12 cellular contexts compared by ENCODE assay signal in the genomic region with DNA sequence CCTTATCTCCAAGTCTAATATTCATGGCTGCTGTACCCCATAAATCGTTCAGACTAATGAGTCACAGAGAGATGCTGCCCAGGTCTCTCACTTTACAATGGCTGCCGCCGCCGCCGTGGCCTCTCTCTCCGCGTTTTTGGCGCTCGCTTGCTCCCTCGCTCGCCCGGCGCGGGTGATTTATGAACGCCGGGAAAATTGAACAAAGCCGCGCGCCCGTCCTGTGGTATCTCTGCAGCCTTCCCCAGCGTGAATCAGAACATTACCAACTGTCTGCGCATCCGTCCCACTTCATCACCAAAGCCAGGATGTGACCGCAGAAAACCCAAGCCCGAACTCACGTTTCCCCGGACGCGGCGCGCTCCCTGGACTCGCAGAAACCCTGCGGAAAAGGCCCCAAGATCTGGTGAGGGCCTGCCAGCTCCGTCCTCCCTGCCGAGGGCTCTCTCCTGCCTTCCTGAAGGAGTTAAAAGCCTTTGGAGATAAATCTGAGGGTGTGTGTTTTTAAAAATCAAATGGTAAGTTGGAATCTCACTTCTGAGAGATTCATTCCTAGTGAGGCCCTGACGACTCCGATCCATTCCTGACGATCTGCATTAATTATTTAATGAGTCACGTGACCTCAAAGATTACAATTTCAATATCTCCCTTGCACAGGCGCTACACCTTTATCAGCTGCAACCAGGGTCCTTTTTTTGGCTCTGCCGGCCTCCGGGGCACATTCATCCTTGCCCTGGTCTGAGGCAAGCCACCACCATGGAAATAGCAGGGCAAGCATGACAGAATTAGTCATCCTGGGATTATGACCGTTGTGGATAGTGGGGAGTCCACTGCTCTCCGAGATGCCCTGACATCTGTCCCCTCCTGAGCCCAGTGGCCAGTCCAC. TPM values are rescaled to one million over a fixed set of nuclear protein-coding genes. Genes with fewer than 3 reads are reported as not detected.
DNase-seq lines count a peak whose midpoint lies in the region; ATAC-seq and TF ChIP-seq lines count a peak whose summit lies in the region.
"Had no signal": no experiment of that assay in that cellular context is flagged by ENCODE, and none has a peak within 500 bp of the region (broad histone marks: within the 10 kb centered on the region; RNA-seq: fewer than 3 reads in every experiment).

No MANE protein-coding gene starts in this region.

- no peaks in the 10 kb centered on the region for H3K4me1 Mint-ChIP-seq in activated T-cell treated with anti-CD3 and anti-CD28 coated beads, Interleukin-2, amount 50 U/mL, for 72 hours (ENCODE audit: low read depth)
- no peaks in the 10 kb centered on the region for H3K4me1 Mint-ChIP-seq in stimulated activated naive CD8-positive, alpha-beta T cell treated with anti-CD3 and anti-CD28 coated beads, Interleukin-15, amount 100 ng/mL, for 72 hours
- H3K4me1 Mint-ChIP-seq: activated naive CD4-positive, alpha-beta T cell treated with anti-CD3 and anti-CD28 coated beads, Interleukin-2, amount 50 U/mL, for 24 hours had no signal

- H3K27ac Mint-ChIP-seq in activated T-cell treated with anti-CD3 and anti-CD28 coated beads, Interleukin-2, amount 50 U/mL, for 72 hours: no peak overlapping the region
- peak overlapping the region in 1 of 2 donors; percentile 42 for H3K27ac Mint-ChIP-seq in stimulated activated naive CD8-positive, alpha-beta T cell treated with anti-CD3 and anti-CD28 coated beads, Interleukin-15, amount 100 ng/mL, for 72 hours
- H3K27ac Mint-ChIP-seq: activated naive CD4-positive, alpha-beta T cell treated with anti-CD3 and anti-CD28 coated beads, Interleukin-2, amount 50 U/mL, for 24 hours had no signal

- H3K4me3 ChIP-seq in fibroblast of mammary gland (ENCODE audit: control insufficient read depth, low read depth, low read length): no peak overlapping the region

- TF ChIP-seq CTCF in fibroblast of mammary gland (conservative IDR thresholded peaks at IDR 0.05; ENCODE audit: control insufficient read depth, insufficient read depth, low read depth, low read length): no peak

- ATAC-seq in activated T-cell treated with anti-CD3 and anti-CD28 coated beads, Interleukin-2, amount 50 U/mL, for 72 hours (replicated peaks in 1 of 2): no peak
- no peak for ATAC-seq in stimulated activated naive CD8-positive, alpha-beta T cell treated with anti-CD3 and anti-CD28 coated beads, Interleukin-15, amount 100 ng/mL, for 72 hours

- H3K4me3 Mint-ChIP-seq in activated T-cell treated with anti-CD3 and anti-CD28 coated beads, Interleukin-2, amount 50 U/mL, for 72 hours: no peak overlapping the region
- no peak overlapping the region for H3K4me3 Mint-ChIP-seq in stimulated activated naive CD8-positive, alpha-beta T cell treated with anti-CD3 and anti-CD28 coated beads, Interleukin-15, amount 100 ng/mL, for 72 hours
- H3K4me3 Mint-ChIP-seq: activated naive CD4-positive, alpha-beta T cell treated with anti-CD3 and anti-CD28 coated beads, Interleukin-2, amount 50 U/mL, for 24 hours had no signal

- peaks cover 33% of the 10 kb centered on the region for H3K27me3 Mint-ChIP-seq in activated T-cell treated with anti-CD3 and anti-CD28 coated beads, Interleukin-2, amount 50 U/mL, for 72 hours (ENCODE audit: low read depth)
- H3K27me3 Mint-ChIP-seq in stimulated activated naive CD8-positive, alpha-beta T cell treated with anti-CD3 and anti-CD28 coated beads, Interleukin-15, amount 100 ng/mL, for 72 hours: peaks cover 51% of the 10 kb centered on the region

- DNase-seq in ACHN: peak; percentile 84
- peak; percentile 41 for DNase-seq in T1000 (lab: John Stamatoyannopoulos, UW)
- DNase-seq in fibroblast of mammary gland (ENCODE audit: low read depth): peak; percentile 91
- peak; percentile 88 for DNase-seq in myocyte (ENCODE audit: low read depth)
- no peak for DNase-seq in NCI-H82 treated with DMSO at 0.1 percent for 48 hours (lab: John Stamatoyannopoulos, UW; ENCODE audit: unreplicated experiment)
- no peak for DNase-seq in activated T-cell treated with anti-CD3 and anti-CD28 coated beads, Interleukin-2, amount 50 U/mL, for 72 hours
- no peak for DNase-seq in AG08395 (ENCODE audit: low spot score)
- no peak for DNase-seq in stimulated activated naive CD8-positive, alpha-beta T cell treated with anti-CD3 and anti-CD28 coated beads, Interleukin-15, amount 100 ng/mL, for 72 hours
- DNase-seq: activated CD4-positive, alpha-beta T cell treated with anti-CD3 and anti-CD28 coated beads, Interleukin-2, amount 50 U/mL, for 4 hours; MM.1S; NCI-H510A treated with DMSO at 0.1 percent for 48 hours had no signal

- no peaks in the 10 kb centered on the region for H3K36me3 Mint-ChIP-seq in activated T-cell treated with anti-CD3 and anti-CD28 coated beads, Interleukin-2, amount 50 U/mL, for 72 hours (ENCODE audit: insufficient read depth in 2 of 2)
- H3K36me3 Mint-ChIP-seq: activated naive CD4-positive, alpha-beta T cell treated with anti-CD3 and anti-CD28 coated beads, Interleukin-2, amount 50 U/mL, for 24 hours had no signal

- in situ Hi-C loops in ACHN (cut with HindIII; ENCODE audit: low pct_ligation_motif_present, low pct_unique_long_range_greater_than_20kb, low sequenced_read_pairs): loop anchor here (10.0 kb wide), 1 partner anchor 270 kb away; no protein-coding TSS in a partner anchor

- no peaks in the 10 kb centered on the region for H3K9me3 Mint-ChIP-seq in activated T-cell treated with anti-CD3 and anti-CD28 coated beads, Interleukin-2, amount 50 U/mL, for 72 hours
- H3K9me3 Mint-ChIP-seq in stimulated activated naive CD8-positive, alpha-beta T cell treated with anti-CD3 and anti-CD28 coated beads, Interleukin-15, amount 100 ng/mL, for 72 hours: no peaks in the 10 kb centered on the region
- H3K9me3 Mint-ChIP-seq: activated naive CD4-positive, alpha-beta T cell treated with anti-CD3 and anti-CD28 coated beads, Interleukin-2, amount 50 U/mL, for 24 hours had no signal

RNA-seq across cellular contexts. Expression of a gene that starts 6.2 kb away (rescaled TPM):
- total RNA-seq in myocyte: 5.0 and 6.7 TPM in 2 replicates
- polyA plus RNA-seq in myocyte (2012): 10.5 TPM
- total RNA-seq in activated T-cell treated with anti-CD3 and anti-CD28 coated beads, Interleukin-2, amount 50 U/mL, for 72 hours: under 1 TPM in 1 of 2 donors, not detected in 1; 0.79 TPM

RNA-seq across cellular contexts. Expression of a gene that starts 19.1 kb away (rescaled TPM):
- total RNA-seq in myocyte: 5.7 and 8.8 TPM in 2 replicates
- 4.2 TPM for polyA plus RNA-seq in myocyte (2012)
- total RNA-seq in activated T-cell treated with anti-CD3 and anti-CD28 coated beads, Interleukin-2, amount 50 U/mL, for 72 hours: under 1 TPM in 1 of 2 donors, not detected in 1; 0.14 TPM

RNA-seq across cellular contexts. Expression of a gene that starts 21.9 kb away (rescaled TPM):
- total RNA-seq in myocyte: 0.42 and 0.56 TPM in 2 replicates
- 0.40 TPM for polyA plus RNA-seq in myocyte (2012)
- total RNA-seq in activated T-cell treated with anti-CD3 and anti-CD28 coated beads, Interleukin-2, amount 50 U/mL, for 72 hours: not detected

RNA-seq across cellular contexts. Expression of a gene that starts 23.2 kb away (rescaled TPM):
- 0.80 and 1.0 TPM in 2 replicates for total RNA-seq in myocyte
- 1.1 TPM for polyA plus RNA-seq in myocyte (2012)
- under 1 TPM in 1 of 2 donors, not detected in 1; 0.31 TPM for total RNA-seq in activated T-cell treated with anti-CD3 and anti-CD28 coated beads, Interleukin-2, amount 50 U/mL, for 72 hours

RNA-seq across cellular contexts. Expression of a gene that starts 28.0 kb away (rescaled TPM):
- 1.7 and 4.4 TPM in 2 replicates for total RNA-seq in myocyte
- polyA plus RNA-seq in myocyte (2012): 2.8 TPM
- not detected for total RNA-seq in activated T-cell treated with anti-CD3 and anti-CD28 coated beads, Interleukin-2, amount 50 U/mL, for 72 hours

Comparison
In these comparisons a context has a peak if more than half of its experiments do, and no peak if none do; other contexts are left out.
1. DNase-seq: peak in ACHN (single experiment), T1000 (single experiment), fibroblast of mammary gland (single experiment) and myocyte (single experiment); none in NCI-H82 treated with DMSO at 0.1 percent for 48 hours (single experiment), activated T-cell treated with anti-CD3 and anti-CD28 coated beads, Interleukin-2, amount 50 U/mL, for 72 hours (0 of 2), AG08395 (single experiment) and stimulated activated naive CD8-positive, alpha-beta T cell treated with anti-CD3 and anti-CD28 coated beads, Interleukin-15, amount 100 ng/mL, for 72 hours (0 of 2).